In the genomic region with DNA sequence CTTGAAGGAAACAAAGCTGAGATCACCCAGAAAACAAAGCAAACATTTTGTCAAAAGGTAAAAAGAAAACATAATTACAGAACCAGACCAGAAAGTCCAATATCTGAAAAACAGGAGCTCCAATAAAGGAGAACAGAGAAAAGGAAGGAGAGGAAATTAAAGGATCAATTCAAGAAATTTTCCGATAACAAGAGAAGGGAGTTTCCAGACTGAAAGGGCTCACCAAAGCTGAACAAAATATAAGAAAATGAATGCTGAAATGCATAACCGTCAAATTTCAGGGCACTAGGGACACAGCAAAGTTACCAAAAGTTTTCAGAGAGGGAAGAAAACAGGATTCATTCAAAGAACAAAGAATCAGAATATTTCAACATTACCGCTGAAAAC, we compare ENCODE assay signal across 13 cellular contexts. TPM values are rescaled to one million over a fixed set of nuclear protein-coding genes. Genes with fewer than 3 reads are reported as not detected.
DNase-seq lines count a peak whose midpoint lies in the region; ATAC-seq, FAIRE-seq and TF ChIP-seq lines count a peak whose summit lies in the region.
"Had no signal": no experiment of that assay in that cellular context is flagged by ENCODE, and none has a peak within 500 bp of the region (broad histone marks: within the 10 kb centered on the region; RNA-seq: fewer than 3 reads in every experiment).

No MANE protein-coding gene starts in this region.

- H3K27me3 Mint-ChIP-seq in activated B cell treated with CpG ODN at 0.5 μM for 24 hours: no peaks in the 10 kb centered on the region

- no TSS peak for BruUV-seq in HepG2 (replicated peaks; lab: Mats Ljungman, UMichigan)

- CTCF ChIA-PET in activated B cell treated with CpG ODN at 0.5 μM for 24 hours (lab: Charles Lee): interaction anchor here (1.3 kb wide), 1 partner anchor 11 kb away, joined by 3 read pairs; no protein-coding TSS in a partner anchor
- CTCF ChIA-PET in HepG2 (lab: Yijun Ruan, JAX; ENCODE audit: low intra/inter-chr PET ratio, low total read pairs): no interaction called here

- H3K9ac ChIP-seq in HepG2 (ENCODE audit: insufficient read depth, low read depth, low read length): peak overlapping the region; percentile 38

- no peak for TF ChIP-seq RAD21 in HepG2 (CRISPR knock-in tag; IDR thresholded peaks at IDR 0.05)

- H3K4me2 ChIP-seq in HepG2 (ENCODE audit: low read depth, low read length): 0 out of 2 replicates have a peak overlapping the region, but pooled peaks have one; percentile 67

- H3K4me1 Mint-ChIP-seq in activated B cell treated with CpG ODN at 0.5 μM for 24 hours: peaks cover 76% of the 10 kb centered on the region

- H3K4me1 ChIP-seq in left ventricle myocardium inferior: peaks cover 39% of the 10 kb centered on the region
- H3K4me1 ChIP-seq in HepG2 (ENCODE audit: insufficient read depth, low read length): peaks cover 91% of the 10 kb centered on the region

- H3K4me3 Mint-ChIP-seq in activated B cell treated with CpG ODN at 0.5 μM for 24 hours: peak overlapping the region; percentile 74

- TF ChIP-seq CTCF in left ventricle myocardium inferior (IDR thresholded peaks at IDR 0.05; ENCODE audit: borderline replicate concordance) (no peak), activated B cell treated with CpG ODN at 0.5 μM for 24 hours (IDR thresholded peaks at IDR 0.05) (no peak), HepG2 (CRISPR knock-in tag; IDR thresholded peaks at IDR 0.05) (no peak)

- 81% methylated on average over 3 of the region's 3 CpGs for WGBS in HepG2 (ENCODE audit: low lambda C conversion rate)

- no peaks in the 10 kb centered on the region for H3K36me3 ChIP-seq in left ventricle myocardium inferior
- H3K36me3 ChIP-seq in HepG2 (replicated peaks in 1 of 2; ENCODE audit: control insufficient read depth in 1 of 2, insufficient read depth in 2 of 2, low read length in 2 of 2): no peaks in the 10 kb centered on the region; a peak in 1 of 5 replicates

- no peak overlapping the region for H2AFZ ChIP-seq in HepG2 (ENCODE audit: low read length)

- H3K9me3 ChIP-seq in left ventricle myocardium inferior (replicated peaks) (no peaks in the 10 kb centered on the region), HepG2 (ENCODE audit: low read length) (no peaks in the 10 kb centered on the region)

- DNase-seq in left ventricle myocardium inferior (no peak), Right ventricle myocardium superior (no peak), activated B cell treated with CpG ODN at 0.5 μM for 24 hours (no peak), HepG2 (ENCODE audit: low spot score) (no peak), NCI-H2227 (lab: John Stamatoyannopoulos, UW; ENCODE audit: unreplicated experiment) (no peak), kidney tubule cell (ENCODE audit: low spot score) (no peak), inferior parietal cortex (ENCODE audit: extremely low spot score) (no peak)
- DNase-seq in NK-92 treated with Interleukin-12 subunit alpha and Interleukin-12 subunit beta, amount 100 ng/mL, for 24 hours (lab: John Stamatoyannopoulos, UW): no peak
- DNase-seq: activated CD8-positive, alpha-beta memory T cell treated with anti-CD3 and anti-CD28 coated beads, Interleukin-2, amount 50 U/mL, for 4 hours; NCI-H2227 treated with DMSO at 0.1 percent for 48 hours; stimulated activated naive CD4-positive, alpha-beta T cell treated with Interleukin-2 at 50 U/mL for 16 hours had no signal

- H4K20me1 ChIP-seq in HepG2 (ENCODE audit: insufficient read depth, low read length): no peaks in the 10 kb centered on the region

- H3K36me3 Mint-ChIP-seq in activated B cell treated with CpG ODN at 0.5 μM for 24 hours (ENCODE audit: low read depth): peaks cover 4% of the 10 kb centered on the region

- peaks cover 82% of the 10 kb centered on the region for H3K79me2 ChIP-seq in HepG2 (ENCODE audit: insufficient read depth, low read length)

- TF ChIP-seq EP300 in HepG2 (IDR thresholded peaks at IDR 0.05; ENCODE audit: low read depth in 2 of 2, low read length in 2 of 2) (no peak), HepG2 (CRISPR knock-in tag; IDR thresholded peaks at IDR 0.05; ENCODE audit: borderline replicate concordance) (no peak)

- no peaks in the 10 kb centered on the region for H3K9me3 Mint-ChIP-seq in activated B cell treated with CpG ODN at 0.5 μM for 24 hours

- H3K27ac ChIP-seq in left ventricle myocardium inferior (replicated peaks): peak overlapping the region; percentile 67
- peak overlapping the region; percentile 73 for H3K27ac ChIP-seq in HepG2 (ENCODE audit: extremely low read length, insufficient read depth, low read length)

- FAIRE-seq in HepG2 (lab: Jason Lieb, UNC): no peak
- FAIRE-seq: HTR-8/SVneo had no signal

- peak overlapping the region; percentile 97 for H3K27ac Mint-ChIP-seq in activated B cell treated with CpG ODN at 0.5 μM for 24 hours

- POLR2A ChIA-PET in activated B cell treated with CpG ODN at 0.5 μM for 24 hours (lab: Charles Lee) (interaction anchor here (1.2 to 6.9 kb wide), 11 partner anchors 9 to 449 kb away, joined by 3 to 87 read pairs (median 7); partner anchors contain the start of genes BLTP3A, HMGA1, ILRUN and SNRPC), HepG2 (lab: Yijun Ruan, JAX) (interaction anchor here (1.2 to 3.2 kb wide), 6 partner anchors 8 to 84 kb away, joined by 3 to 44 read pairs (median 10); partner anchors contain the start of genes ILRUN and SNRPC)

- no peak overlapping the region for H3K4me3 ChIP-seq in left ventricle myocardium inferior
- no peak overlapping the region; a peak in 1 of 6 replicates for H3K4me3 ChIP-seq in HepG2 (replicated peaks in 1 of 3; ENCODE audit: insufficient read depth in 1 of 3, low read depth in 2 of 3, low read length in 3 of 3)
- H3K4me3 ChIP-seq: coronary artery had no signal

- TF ChIP-seq POLR2A in HepG2 (IDR thresholded peaks at IDR 0.05; ENCODE audit: insufficient read depth in 1 of 2, low read depth in 2 of 2, low read length in 2 of 2): no peak

- no peak for ATAC-seq in Right ventricle myocardium superior (ENCODE audit: poor library complexity)
- ATAC-seq in activated B cell treated with CpG ODN at 0.5 μM for 24 hours (ENCODE audit: low read depth): no peak
- no peak for ATAC-seq in HepG2

- H3K27me3 ChIP-seq in left ventricle myocardium inferior (ENCODE audit: low read depth): no peaks in the 10 kb centered on the region
- H3K27me3 ChIP-seq in HepG2 (ENCODE audit: control insufficient read depth in 1 of 2, insufficient read depth in 2 of 2, low read length in 2 of 2): no peaks in the 10 kb centered on the region

- intact Hi-C loops in left ventricle myocardium inferior (cut with micrococcal nuclease): no loop called here
- intact Hi-C loops in Right ventricle myocardium superior (cut with DNase I): no loop called here
- intact Hi-C loops in activated B cell treated with CpG ODN at 0.5 μM for 24 hours (cut with micrococcal nuclease): loop anchor here (1.0 to 2.0 kb wide), 3 partner anchors 16 to 34 kb away; no protein-coding TSS in a partner anchor
- intact Hi-C loops in HepG2 (cut with micrococcal nuclease; ENCODE audit: unreplicated experiment): loop anchor here (5.0 kb wide), 1 partner anchor 85 kb away; the partner anchor contains the start of gene SNRPC

- in situ Hi-C loops in HepG2 (cut with HindIII; ENCODE audit: extremely low pct_ligation_motif_present, low pct_unique_long_range_greater_than_20kb): no loop called here

TF ChIP-seq in HepG2, 621 proteins besides CTCF, POLR2A, EP300 and RAD21 (continues in another document):
- TF ChIP-seq ELF4 (CRISPR knock-in tag; IDR thresholded peaks at IDR 0.05; ENCODE audit: borderline replicate concordance): 0 out of 2 replicates have a peak, but pooled peaks have one; percentile 15
- no peak for TF ChIP-seq SALL1 (CRISPR knock-in tag; IDR thresholded peaks at IDR 0.05)
- TF ChIP-seq HNRNPLL (IDR thresholded peaks at IDR 0.05; ENCODE audit: low read depth, low read length, poor library complexity, severe bottlenecking): no peak
- TF ChIP-seq ZNF33A (CRISPR knock-in tag; IDR thresholded peaks at IDR 0.05; ENCODE audit: borderline replicate concordance): no peak
- peak; percentile 55; the same call in 1 of the 2 replicates for TF ChIP-seq ZNF816 (CRISPR knock-in tag; IDR thresholded peaks at IDR 0.05; ENCODE audit: borderline replicate concordance)

RNA-seq across cellular contexts. Expression of gene ILRUN, which starts 23.9 kb away (rescaled TPM):
- total RNA-seq in left ventricle myocardium inferior (132 TPM), Right ventricle myocardium superior (132 TPM), activated B cell treated with CpG ODN at 0.5 μM for 24 hours (71.0 and 84.4 TPM in 2 replicates), HepG2 (2016; rRNA removed; fragmentation: Illumina TruSeq; extraction: Trizol) (66.6 and 90.8 TPM in 2 replicates)
- total RNA-seq in HepG2 (2016; cell fraction: cytosol; rRNA removed; fragmentation: Illumina TruSeq; extraction: Trizol; ENCODE audit: low read depth): 20.3 and 22.0 TPM in 2 replicates
- 66.5 and 79.2 TPM in 2 replicates for total RNA-seq in HepG2 (2016; cell fraction: insoluble cytoplasmic fraction; rRNA removed; fragmentation: Illumina TruSeq; extraction: Trizol)
- 93.9 and 107 TPM in 2 replicates for total RNA-seq in HepG2 (2016; cell fraction: membrane; rRNA removed; fragmentation: Illumina TruSeq; extraction: Trizol)
- total RNA-seq in HepG2 (2016; cell fraction: nucleus; rRNA removed; fragmentation: Illumina TruSeq; extraction: Trizol): 37.4 and 39.5 TPM in 2 replicates
- 45.5 and 50.6 TPM in 2 replicates for polyA plus RNA-seq in HepG2 (2011; rRNA removed)
- 39.2 and 46.8 TPM in 2 replicates for polyA plus RNA-seq in HepG2 (2011; cell fraction: cytosol; rRNA removed)
- 18.1 and 22.0 TPM in 2 replicates for polyA plus RNA-seq in HepG2 (2011; cell fraction: nucleus; rRNA removed)
- polyA plus RNA-seq in HepG2 (2012): 76.7 and 76.9 TPM in 2 replicates
- polyA plus RNA-seq in HepG2 (2016; cell fraction: cytosol; fragmentation: Illumina TruSeq; extraction: Trizol; ENCODE audit: low read depth): 23.8 and 24.6 TPM in 2 replicates
- 79.1 and 86.9 TPM in 2 replicates for polyA plus RNA-seq in HepG2 (2016; cell fraction: insoluble cytoplasmic fraction; fragmentation: Illumina TruSeq; extraction: Trizol; ENCODE audit: low read depth)
- polyA plus RNA-seq in HepG2 (2016; cell fraction: membrane; fragmentation: Illumina TruSeq; extraction: Trizol; ENCODE audit: low read depth): 82.0 and 93.2 TPM in 2 replicates
- polyA plus RNA-seq in HepG2 (2016; cell fraction: nucleus; fragmentation: Illumina TruSeq; extraction: Trizol; ENCODE audit: insufficient read depth, low read depth): 42.3 and 46.6 TPM in 2 replicates
- polyA minus RNA-seq in HepG2 (2011; rRNA and poly(A)+ RNA removed; ENCODE audit: low replicate concordance): 122 and 124 TPM in 2 replicates
- 45.1 and 48.4 TPM in 2 replicates for polyA minus RNA-seq in HepG2 (2011; cell fraction: cytosol; rRNA and poly(A)+ RNA removed)
- polyA minus RNA-seq in HepG2 (2011; cell fraction: nucleus; rRNA and poly(A)+ RNA removed): 27.2 and 30.5 TPM in 2 replicates

Comparison
In these comparisons a context has a peak if more than half of its experiments do, and no peak if none do; other contexts are left out.
1. intact Hi-C loops: an anchor here in activated B cell treated with CpG ODN at 0.5 μM for 24 hours (1.0 to 2.0 kb wide) and HepG2 (5.0 kb wide); none called in left ventricle myocardium inferior and Right ventricle myocardium superior.